In genomic region chr1:31883357-31883942, GRCh38 we compare ENCODE assay signal across 28 cellular contexts.
"Had no signal": no experiment of that assay in that cellular context is flagged by ENCODE, and none has a peak within 500 bp of the region (broad histone marks: within the 10 kb centered on the region; RNA-seq: fewer than 3 reads in every experiment).

No MANE protein-coding gene starts in this region.

- H3K9me3 Mint-ChIP-seq: endodermal cell; naive thymus-derived CD8-positive, alpha-beta T cell; nephron progenitor cell; stimulated activated naive B cell treated with anti-CD40 and anti-IgM and Interleukin-4, amounts not matched to agents 10 μg/mL and 1 μg/mL and 100 μg/mL, for 72 hours; stimulated activated naive CD8-positive, alpha-beta T cell treated with anti-CD3 and anti-CD28 coated beads, Interleukin-15, Interleukin-2, amounts not matched to agents 100 ng/mL and 50 ng/mL, for 24 hours had no signal

- H3K9me3 ChIP-seq: gastrocnemius medialis, left lung, ovary, psoas muscle, sigmoid colon, thoracic aorta, tibial nerve, upper lobe of left lung had no signal

- ATAC-seq: esophagus mucosa; gastrocnemius medialis; left lung; naive thymus-derived CD8-positive, alpha-beta T cell; psoas muscle; right cardiac atrium; stimulated activated naive B cell treated with anti-CD40 and anti-IgM and Interleukin-4, amounts not matched to agents 10 μg/mL and 1 μg/mL and 100 μg/mL, for 72 hours had no signal

- FAIRE-seq: colon, kidney, urothelium cell line had no signal

- H3K36me3 ChIP-seq: gastrocnemius medialis, left lung, ovary, sigmoid colon, thoracic aorta, tibial nerve, upper lobe of left lung had no signal

- H3K27ac Mint-ChIP-seq: endodermal cell; nephron progenitor cell; stimulated activated naive B cell treated with anti-CD40 and anti-IgM and Interleukin-4, amounts not matched to agents 10 μg/mL and 1 μg/mL and 100 μg/mL, for 72 hours; stimulated activated naive CD8-positive, alpha-beta T cell treated with anti-CD3 and anti-CD28 coated beads, Interleukin-15, Interleukin-2, amounts not matched to agents 100 ng/mL and 50 ng/mL, for 24 hours had no signal

- H3K4me2 ChIP-seq: hepatocyte had no signal

- H2AFZ ChIP-seq: hepatocyte had no signal

- H3K4me1 Mint-ChIP-seq: nephron progenitor cell had no signal

- H3K79me2 ChIP-seq: hepatocyte had no signal

- H3K4me1 ChIP-seq: gastrocnemius medialis, left lung, psoas muscle, sigmoid colon had no signal

- H3K36me3 Mint-ChIP-seq: naive thymus-derived CD8-positive, alpha-beta T cell; stimulated activated naive B cell treated with anti-CD40 and anti-IgM and Interleukin-4, amounts not matched to agents 10 μg/mL and 1 μg/mL and 100 μg/mL, for 72 hours had no signal

- H3K27me3 ChIP-seq: dorsolateral prefrontal cortex, gastrocnemius medialis, hepatocyte, left lung, ovary, sigmoid colon, tibial nerve, upper lobe of left lung had no signal

- H3K4me3 ChIP-seq: dorsolateral prefrontal cortex, gastrocnemius medialis, hepatocyte, left lung, ovary, psoas muscle, sigmoid colon, thoracic aorta, tibial nerve, upper lobe of left lung had no signal

- H3K4me3 Mint-ChIP-seq: endodermal cell; naive thymus-derived CD8-positive, alpha-beta T cell; nephron progenitor cell; stimulated activated naive B cell treated with anti-CD40 and anti-IgM and Interleukin-4, amounts not matched to agents 10 μg/mL and 1 μg/mL and 100 μg/mL, for 72 hours; stimulated activated naive CD8-positive, alpha-beta T cell treated with anti-CD3 and anti-CD28 coated beads, Interleukin-15, Interleukin-2, amounts not matched to agents 100 ng/mL and 50 ng/mL, for 24 hours had no signal

- H3K27me3 Mint-ChIP-seq: naive thymus-derived CD8-positive, alpha-beta T cell; stimulated activated naive B cell treated with anti-CD40 and anti-IgM and Interleukin-4, amounts not matched to agents 10 μg/mL and 1 μg/mL and 100 μg/mL, for 72 hours; stimulated activated naive CD8-positive, alpha-beta T cell treated with anti-CD3 and anti-CD28 coated beads, Interleukin-15, Interleukin-2, amounts not matched to agents 100 ng/mL and 50 ng/mL, for 24 hours had no signal

- DNase-seq: dorsolateral prefrontal cortex; effector CD4-positive, alpha-beta T cell; endodermal cell; foreskin fibroblast; gastrocnemius medialis; head of caudate nucleus; kidney; left lung; naive thymus-derived CD8-positive, alpha-beta T cell; nephron progenitor cell; occipital lobe; ovary; posterior cingulate gyrus; psoas muscle; right cardiac atrium; sigmoid colon; stimulated activated CD4-positive, alpha-beta T cell treated with anti-CD3 and anti-CD28 coated beads, Interleukin-2, amount 100 ng/mL, for 24 hours; stimulated activated CD4-positive, alpha-beta T cell treated with anti-CD3 and anti-CD28 coated beads, Interleukin-4, amount 100 ng/mL, for 24 hours; stimulated activated naive B cell treated with anti-CD40 and anti-IgM and Interleukin-4, amounts not matched to agents 10 μg/mL and 1 μg/mL and 100 μg/mL, for 72 hours; upper lobe of left lung had no signal

- H3K27ac ChIP-seq: dorsolateral prefrontal cortex, epithelial cell of prostate, gastrocnemius medialis, hepatocyte, left lung, ovary, psoas muscle, sigmoid colon, thoracic aorta, tibial nerve, upper lobe of left lung had no signal
